27 cellular contexts compared by ENCODE assay signal in the genomic region with DNA sequence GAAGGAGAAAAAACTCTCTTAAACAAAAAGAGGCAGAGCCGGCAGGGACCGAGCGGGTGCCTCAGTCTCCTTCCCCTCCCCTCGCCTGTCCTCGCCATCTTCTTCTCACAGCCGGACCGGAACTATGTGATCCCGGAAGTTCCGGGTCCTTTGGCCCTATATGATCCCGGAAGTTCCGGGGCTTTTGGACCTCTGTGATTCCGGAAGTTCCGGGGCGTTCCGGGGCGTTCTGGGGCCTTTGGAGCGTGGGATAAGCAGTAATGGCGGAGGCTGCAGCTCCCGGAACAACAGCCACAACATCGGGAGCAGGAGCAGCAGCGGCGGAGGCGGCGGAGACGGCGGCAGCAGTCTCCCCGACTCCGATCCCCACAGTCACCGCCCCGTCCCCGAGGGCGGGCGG.
"Had no signal": no experiment of that assay in that cellular context is flagged by ENCODE, and none has a peak within 500 bp of the region (broad histone marks: within the 10 kb centered on the region; RNA-seq: fewer than 3 reads in every experiment).

No MANE protein-coding gene starts in this region.

- H3K36me3 ChIP-seq: lower lobe of right lung, pancreas, prostate gland, suprapubic skin, tibial nerve, upper lobe of left lung, vagina had no signal

- H3K9me3 ChIP-seq: lower lobe of right lung, pancreas, prostate gland, suprapubic skin, vagina had no signal

- H3K79me2 ChIP-seq: hepatocyte had no signal

- H3K4me1 ChIP-seq: lower lobe of right lung, pancreas, prostate gland, suprapubic skin, tibial nerve, upper lobe of left lung, vagina had no signal

- ATAC-seq: left cardiac atrium; left lobe of liver; lower lobe of right lung; naive thymus-derived CD8-positive, alpha-beta T cell; pancreas; right cardiac atrium; sciatic nerve; stimulated activated effector memory CD8-positive, alpha-beta T cell treated with anti-CD3 and anti-CD28 coated beads, Interleukin-12 subunit alpha, Interleukin-12 subunit beta, amount 100 ng/mL, for 72 hours had no signal

- H3K27me3 ChIP-seq: hepatocyte, pancreas, suprapubic skin, tibial nerve, upper lobe of left lung, vagina had no signal

- H2AFZ ChIP-seq: hepatocyte had no signal

- H3K27ac ChIP-seq: hepatocyte, lower lobe of right lung, pancreas, prostate gland, skin epidermis, suprapubic skin, tibial nerve, upper lobe of left lung, vagina had no signal

- H3K4me3 ChIP-seq: hepatocyte, lower lobe of right lung, pancreas, prostate gland, skin epidermis, suprapubic skin, tibial nerve, upper lobe of left lung, vagina had no signal

- FAIRE-seq: pancreas had no signal

- H3K4me2 ChIP-seq: hepatocyte had no signal

- DNase-seq: islet precursor cell; kidney glomerular epithelial cell; left cardiac atrium; lower lobe of right lung; mammary epithelial cell; mesenchymal stem cell; naive thymus-derived CD8-positive, alpha-beta T cell; nucleus accumbens; pancreas; posterior cingulate gyrus; retina; right cardiac atrium; stimulated activated CD4-positive, alpha-beta T cell treated with anti-CD3 and anti-CD28 coated beads, Interleukin-12 subunit alpha, Interleukin-12 subunit beta, amount 100 ng/mL, for 4 hours; stimulated activated CD4-positive, alpha-beta T cell treated with anti-CD3 and anti-CD28 coated beads, Interleukin-15, amount 100 ng/mL, for 24 hours; stimulated activated CD4-positive, alpha-beta T cell treated with anti-CD3 and anti-CD28 coated beads, Interleukin-2, amount 100 ng/mL, for 24 hours; stimulated activated CD4-positive, alpha-beta T cell treated with anti-CD3 and anti-CD28 coated beads, Interleukin-4, amount 100 ng/mL, for 1 hour; stimulated activated naive CD4-positive, alpha-beta T cell had no signal
